8 cellular contexts compared by ENCODE assay signal in genomic region chr4:74376888-74377483, GRCh38. TPM values are rescaled to one million over a fixed set of nuclear protein-coding genes. Genes with fewer than 3 reads are reported as not detected.
DNase-seq lines count a peak whose midpoint lies in the region; ATAC-seq, FAIRE-seq and TF ChIP-seq lines count a peak whose summit lies in the region.

No MANE protein-coding gene starts in this region.

- H3K27me3 ChIP-seq in prostate gland (replicated peaks; ENCODE audit: insufficient read depth) = no peaks in the 10 kb centered on the region

- peak overlapping the region; percentile 62 for H3K4me2 ChIP-seq in A549

- H3K4me1 ChIP-seq in A549 (peaks cover 69% of the 10 kb centered on the region), prostate gland (replicated peaks) (no peaks in the 10 kb centered on the region)

- peak; percentile 41 to 67 for DNase-seq in A549 (ENCODE audit: low read depth in 1 of 2, low spot score in 1 of 2)
- DNase-seq in HS-5 (ENCODE audit: low read depth) = peak; percentile 38
- peak; percentile 81 for DNase-seq in fibroblast of the conjunctiva (ENCODE audit: low read depth)
- no peak for DNase-seq in prostate gland (ENCODE audit: low spot score)
- DNase-seq in stimulated activated CD4-positive, alpha-beta T cell treated with anti-CD3 and anti-CD28 coated beads, Interleukin-12 subunit alpha, Interleukin-12 subunit beta, amount 100 ng/mL, for 4 hours = no peak
- DNase-seq in substantia nigra (lab: John Stamatoyannopoulos, UW) = no peak

- 18% methylated on average over 4 of the region's 4 CpGs for WGBS in A549 (ENCODE audit: missing lambda C conversion rate)
- WGBS in prostate gland = 65% methylated on average over 4 of the region's 4 CpGs

- H3K4me3 ChIP-seq in A549 = peak overlapping the region; percentile 15; the same call in 2 of the 3 replicates
- H3K4me3 ChIP-seq in prostate gland = no peak overlapping the region

- POLR2A ChIA-PET in A549 (lab: Yijun Ruan, JAX) = interaction anchor here (0.7 kb wide), 5 partner anchors 12 to 777 kb away, joined by 3 to 7 read pairs (median 5); partner anchors contain the start of gene EREG

- intact Hi-C loops in prostate gland (cut with DNase I) = loop anchor here (5.0 kb wide), 1 partner anchor 300 kb away; no protein-coding TSS in a partner anchor

- H3K27ac ChIP-seq in A549 (peak overlapping the region; percentile 79 to 87), prostate gland (no peak overlapping the region), substantia nigra (ENCODE audit: low read depth, low read length, poor library complexity, severe bottlenecking) (no peak overlapping the region)

- CTCF ChIA-PET in A549 (lab: Yijun Ruan, JAX) = interaction anchor here (0.6 to 5.3 kb wide), 32 partner anchors 11 to 1672 kb away, joined by 3 to 63 read pairs (median 3); partner anchors contain the start of gene AREG

- H3K9me3 ChIP-seq in A549 (no peaks in the 10 kb centered on the region), prostate gland (no peaks in the 10 kb centered on the region)

- TF ChIP-seq CTCF in A549 (IDR thresholded peaks at IDR 0.05) (peak; percentile 70), GM12872 (IDR thresholded peaks at IDR 0.05; ENCODE audit: insufficient read depth, low read depth, low read length) (peak; percentile 45; the same call in 2 of the 3 replicates), prostate gland (IDR thresholded peaks at IDR 0.05) (peak; percentile 8 to 68 (median 59))

- TF ChIP-seq RAD21 in A549 (conservative IDR thresholded peaks at IDR 0.05 in 1 of 2, IDR thresholded peaks at IDR 0.05 in 1 of 2) = peak; percentile 75 to 80

- no peak for TF ChIP-seq EP300 in A549 (IDR thresholded peaks at IDR 0.05)

- no peak for FAIRE-seq in A549 (lab: Jason Lieb, UNC)

- TF ChIP-seq POLR2A in A549 (IDR thresholded peaks at IDR 0.05; ENCODE audit: low read length) (no peak), prostate gland (IDR thresholded peaks at IDR 0.05) (no peak)

- H3K36me3 ChIP-seq in prostate gland = no peaks in the 10 kb centered on the region

- ATAC-seq in A549 (0 out of 6 replicates have a peak, but pooled peaks of 1 of the 2 experiments have one; percentile 10), SK-N-SH treated with all-trans-retinoic acid at 6 μM for 48 hours (peak; percentile 89)

TF ChIP-seq in A549, 52 proteins besides CTCF, POLR2A, EP300 and RAD21:
- TF ChIP-seq HMGXB4 (CRISPR knock-in tag; IDR thresholded peaks at IDR 0.05; ENCODE audit: borderline replicate concordance) (0 out of 2 replicates have a peak, but pooled peaks have one; percentile 31), SMC3 (IDR thresholded peaks at IDR 0.05) (peak; percentile 76), BCL3 (IDR thresholded peaks at IDR 0.05) (no peak), HEYL (CRISPR knock-in tag; IDR thresholded peaks at IDR 0.05) (no peak)

TF ChIP-seq in SK-N-SH treated with all-trans-retinoic acid at 6 μM for 48 hours, 23 proteins besides CTCF, POLR2A, EP300 and RAD21:
- TF ChIP-seq BACH2 (CRISPR knock-in tag; IDR thresholded peaks at IDR 0.05; ENCODE audit: borderline replicate concordance) (no peak), PATZ1 (CRISPR knock-in tag; IDR thresholded peaks at IDR 0.05; ENCODE audit: borderline replicate concordance) (no peak), ZFP30 (CRISPR knock-in tag; IDR thresholded peaks at IDR 0.05) (no peak), ZFP3 (CRISPR knock-in tag; IDR thresholded peaks at IDR 0.05) (no peak), GLIS3 (CRISPR knock-in tag; IDR thresholded peaks at IDR 0.05) (no peak), PPARA (CRISPR knock-in tag; IDR thresholded peaks at IDR 0.05; ENCODE audit: borderline replicate concordance) (no peak)
TF ChIP-seq in SK-N-SH treated with all-trans-retinoic acid at 6 μM for 48 hours: peak in this region for 0.

RNA-seq across cellular contexts. Expression of gene EREG, which starts 12.0 kb away (rescaled TPM):
- polyA plus RNA-seq in A549 (2011; rRNA removed) (71.1 and 102 TPM in 2 replicates), A549 (2017; fragmentation: RNase III; extraction: RNeasy Plus Mini Kit Qiagen cat#74134 plus additional on column Dnase treatment) (32.6 to 39.7 TPM (median 34.0 TPM) in 3 replicates)
- polyA plus RNA-seq in A549 (2012; cell fraction: cytosol; rRNA removed) = 21.8 and 27.3 TPM in 2 replicates
- polyA plus RNA-seq in A549 (2012; cell fraction: nucleus; rRNA removed) = 35.6 and 42.5 TPM in 2 replicates
- 51.5 and 64.8 TPM in 2 replicates for polyA minus RNA-seq in A549 (2011; rRNA and poly(A)+ RNA removed)
- under 1 TPM; 0.18 to 0.51 TPM for total RNA-seq in prostate gland

Comparison
In these comparisons a context has a peak if more than half of its experiments do, and no peak if none do; other contexts are left out.
1. DNase-seq: peak in A549 (2 of 2), HS-5 (single experiment) and fibroblast of the conjunctiva (single experiment); none in prostate gland (single experiment), stimulated activated CD4-positive, alpha-beta T cell treated with anti-CD3 and anti-CD28 coated beads, Interleukin-12 subunit alpha, Interleukin-12 subunit beta, amount 100 ng/mL, for 4 hours (single experiment) and substantia nigra (0 of 49).
2. H3K27ac ChIP-seq: peak in A549 (2 of 2); none in prostate gland (0 of 2) and substantia nigra (single experiment).
3. Peak in every context shown above with its lines, with median percentiles within 50 percentile points of each other: CTCF ChIP-seq.